13 cellular contexts compared by ENCODE assay signal in genomic region chr7:38700111-38700510, GRCh38.
A peak's percentile ranks its signal among the peaks of the same experiment; 100 is the strongest.
DNase-seq lines count a peak whose midpoint lies in the region; ATAC-seq and TF ChIP-seq lines count a peak whose summit lies in the region.
"Had no signal": no experiment of that assay in that cellular context is flagged by ENCODE, and none has a peak within 500 bp of the region (broad histone marks: within the 10 kb centered on the region; RNA-seq: fewer than 3 reads in every experiment).

No MANE protein-coding gene starts in this region.

- H3K4me3 ChIP-seq in Karpas-422 (ENCODE audit: low read length), result no peak overlapping the region
- no peak overlapping the region for H3K4me3 ChIP-seq in fibroblast of mammary gland (ENCODE audit: control insufficient read depth, low read depth, low read length)
- H3K4me3 ChIP-seq in mesenchymal stem cell (ENCODE audit: insufficient read depth in 1 of 2, low read depth in 1 of 2, low read length in 2 of 2), result peak overlapping the region in 1 of 2 experiments; percentile 32
- H3K4me3 ChIP-seq: A549, BLaER1, HAP-1 had no signal

- DNase-seq in Karpas-422 (peak; percentile 29), M059J (ENCODE audit: low read depth) (peak; percentile 2), fibroblast of mammary gland (ENCODE audit: low read depth) (peak; percentile 27), superior temporal gyrus (ENCODE audit: extremely low spot score) (peak; percentile 32), mesenchymal stem cell (no peak), kidney glomerular epithelial cell (lab: John Stamatoyannopoulos, UW) (no peak)
- DNase-seq: AML-193; Caco-2; CD8-positive, alpha-beta memory T cell had no signal

- H3K18ac ChIP-seq in mesenchymal stem cell (ENCODE audit: low read depth in 1 of 2, low read length in 2 of 2), result no peak overlapping the region

- no peak overlapping the region for H3K27ac ChIP-seq in Karpas-422 (ENCODE audit: low read length)
- H3K27ac ChIP-seq in mesenchymal stem cell (ENCODE audit: low read length, poor library complexity, severe bottlenecking), result no peak overlapping the region
- H3K27ac ChIP-seq: A549, BLaER1 had no signal

- no peaks in the 10 kb centered on the region for H3K9me3 ChIP-seq in Karpas-422 (ENCODE audit: low read length)
- peaks cover 3% of the 10 kb centered on the region for H3K9me3 ChIP-seq in mesenchymal stem cell (ENCODE audit: control insufficient read depth, low read length)
- H3K9me3 ChIP-seq: A549, Caco-2, HAP-1 had no signal

- H3K14ac ChIP-seq in mesenchymal stem cell (ENCODE audit: low read length in 2 of 2), result no peak overlapping the region

- H4K20me1 ChIP-seq in Karpas-422 (ENCODE audit: insufficient read depth, low read depth, low read length), result no peaks in the 10 kb centered on the region
- H4K20me1 ChIP-seq: BLaER1 had no signal

- H4K91ac ChIP-seq in mesenchymal stem cell (ENCODE audit: low read length), result no peak overlapping the region

- no peaks in the 10 kb centered on the region for H3K79me1 ChIP-seq in mesenchymal stem cell (replicated peaks; ENCODE audit: low read length, poor library complexity, severe bottlenecking)

- no peak overlapping the region for H2BK5ac ChIP-seq in mesenchymal stem cell (ENCODE audit: low read depth, low read length, poor library complexity, severe bottlenecking)

- WGBS in mesenchymal stem cell, result 97% methylated on average over 4 of the region's 5 CpGs

- H2AFZ ChIP-seq in Karpas-422 (ENCODE audit: low read length) (no peak overlapping the region), mesenchymal stem cell (ENCODE audit: low read depth, low read length) (no peak overlapping the region)

- no peak for TF ChIP-seq CTCF in fibroblast of mammary gland (conservative IDR thresholded peaks at IDR 0.05; ENCODE audit: control insufficient read depth, insufficient read depth, low read depth, low read length)

- H3K79me2 ChIP-seq in Karpas-422 (ENCODE audit: low read length), result no peaks in the 10 kb centered on the region

- no peaks in the 10 kb centered on the region for H3K9me2 ChIP-seq in Karpas-422 (replicated peaks; ENCODE audit: insufficient read depth, low read length)

- no peak overlapping the region for H3K4ac ChIP-seq in mesenchymal stem cell (ENCODE audit: low read depth in 1 of 2, low read length in 2 of 2)

- H3K4me1 ChIP-seq in Karpas-422 (ENCODE audit: low read length), result no peaks in the 10 kb centered on the region
- H3K4me1 ChIP-seq in mesenchymal stem cell (ENCODE audit: control insufficient read depth, insufficient read depth, low read depth, low read length), result no peaks in the 10 kb centered on the region
- H3K4me1 ChIP-seq: A549, BLaER1, Caco-2, HAP-1 had no signal

- H3K9ac ChIP-seq in Karpas-422 (ENCODE audit: low read length), result no peak overlapping the region
- no peak overlapping the region for H3K9ac ChIP-seq in mesenchymal stem cell (ENCODE audit: low read length)
- H3K9ac ChIP-seq: BLaER1 had no signal

- H3K4me2 ChIP-seq in Karpas-422 (ENCODE audit: low read depth, low read length, poor library complexity, severe bottlenecking) (no peak overlapping the region), mesenchymal stem cell (ENCODE audit: low read length, poor library complexity, severe bottlenecking) (no peak overlapping the region)
- H3K4me2 ChIP-seq: A549, BLaER1 had no signal

- no peak overlapping the region for H3K23ac ChIP-seq in mesenchymal stem cell (ENCODE audit: low read length in 2 of 2)

- no peak overlapping the region for H2BK120ac ChIP-seq in mesenchymal stem cell (ENCODE audit: low read depth, low read length)

- H2BK15ac ChIP-seq in mesenchymal stem cell (ENCODE audit: low read depth, poor library complexity, severe bottlenecking), result no peak overlapping the region

- no peak for ATAC-seq in HG03139 (IDR thresholded peaks at IDR 0.05; ENCODE audit: unreplicated experiment)
- ATAC-seq: A549 had no signal

- H3K36me3 ChIP-seq in Karpas-422 (ENCODE audit: insufficient read depth, low read length), result no peaks in the 10 kb centered on the region
- H3K36me3 ChIP-seq in mesenchymal stem cell (ENCODE audit: control insufficient read depth in 1 of 2, insufficient read depth in 2 of 2, low read depth in 1 of 2, low read length in 2 of 2), result no peaks in the 10 kb centered on the region
- H3K36me3 ChIP-seq: BLaER1, HAP-1 had no signal

- H4K8ac ChIP-seq in mesenchymal stem cell (ENCODE audit: low read length), result no peak overlapping the region

- H2AK5ac ChIP-seq in mesenchymal stem cell (ENCODE audit: low read length, severe bottlenecking), result no peak overlapping the region

- no peak overlapping the region for H2BK12ac ChIP-seq in mesenchymal stem cell (ENCODE audit: low read length in 2 of 2)

- H3K27me3 ChIP-seq in Karpas-422 (ENCODE audit: low read length), result no peaks in the 10 kb centered on the region
- no peaks in the 10 kb centered on the region for H3K27me3 ChIP-seq in mesenchymal stem cell (ENCODE audit: control insufficient read depth in 1 of 2, insufficient read depth in 1 of 2, low read length in 2 of 2)
- H3K27me3 ChIP-seq: BLaER1 had no signal

Comparison
In these comparisons a context has a peak if more than half of its experiments do, and no peak if none do; other contexts are left out.
1. DNase-seq: peak in Karpas-422 (single experiment), M059J (single experiment), fibroblast of mammary gland (single experiment) and superior temporal gyrus (single experiment); none in mesenchymal stem cell (single experiment) and kidney glomerular epithelial cell (single experiment).